In the genomic region with DNA sequence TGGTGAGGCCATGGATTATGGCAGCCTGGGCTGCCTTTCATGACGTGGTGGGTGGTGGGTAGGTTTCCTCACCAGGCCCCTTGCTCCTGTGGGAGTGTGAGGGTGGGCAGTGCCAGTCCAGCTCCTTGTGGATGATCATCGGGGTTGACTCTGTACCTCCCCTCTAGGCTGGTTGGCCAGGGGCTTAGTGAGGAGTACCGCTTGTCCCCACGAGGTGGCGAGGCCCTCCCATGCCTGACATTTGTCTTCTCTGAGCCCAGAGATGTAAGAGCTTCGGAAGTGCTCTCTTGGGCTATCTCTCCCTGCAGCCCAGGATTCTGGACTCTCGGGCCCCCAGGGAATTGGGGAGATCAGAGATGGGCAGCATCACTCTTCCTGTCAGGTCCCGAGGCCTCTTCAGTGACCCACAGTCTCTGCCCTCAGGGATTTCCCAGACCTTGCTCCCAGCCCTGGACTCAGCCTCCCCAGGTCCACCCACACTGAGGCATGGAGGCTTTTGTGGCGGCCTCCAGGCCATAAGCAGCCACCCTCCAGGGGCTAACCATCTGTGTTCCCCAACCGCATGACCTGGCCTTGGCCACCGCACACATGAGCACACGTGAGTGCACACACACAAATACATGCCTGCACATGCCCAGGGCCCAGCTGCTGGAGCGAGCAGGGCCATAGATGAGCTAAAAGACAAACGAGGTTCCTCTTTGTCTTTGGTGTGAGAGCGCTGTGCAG, we compare ENCODE assay signal across 1 cellular context.
TF ChIP-seq lines count a peak whose summit lies in the region.

No MANE protein-coding gene starts in this region.

TF ChIP-seq in HepG2, 621 proteins besides CTCF, POLR2A, EP300 and RAD21 (continued from another document):
- TF ChIP-seq, protein P1, sequence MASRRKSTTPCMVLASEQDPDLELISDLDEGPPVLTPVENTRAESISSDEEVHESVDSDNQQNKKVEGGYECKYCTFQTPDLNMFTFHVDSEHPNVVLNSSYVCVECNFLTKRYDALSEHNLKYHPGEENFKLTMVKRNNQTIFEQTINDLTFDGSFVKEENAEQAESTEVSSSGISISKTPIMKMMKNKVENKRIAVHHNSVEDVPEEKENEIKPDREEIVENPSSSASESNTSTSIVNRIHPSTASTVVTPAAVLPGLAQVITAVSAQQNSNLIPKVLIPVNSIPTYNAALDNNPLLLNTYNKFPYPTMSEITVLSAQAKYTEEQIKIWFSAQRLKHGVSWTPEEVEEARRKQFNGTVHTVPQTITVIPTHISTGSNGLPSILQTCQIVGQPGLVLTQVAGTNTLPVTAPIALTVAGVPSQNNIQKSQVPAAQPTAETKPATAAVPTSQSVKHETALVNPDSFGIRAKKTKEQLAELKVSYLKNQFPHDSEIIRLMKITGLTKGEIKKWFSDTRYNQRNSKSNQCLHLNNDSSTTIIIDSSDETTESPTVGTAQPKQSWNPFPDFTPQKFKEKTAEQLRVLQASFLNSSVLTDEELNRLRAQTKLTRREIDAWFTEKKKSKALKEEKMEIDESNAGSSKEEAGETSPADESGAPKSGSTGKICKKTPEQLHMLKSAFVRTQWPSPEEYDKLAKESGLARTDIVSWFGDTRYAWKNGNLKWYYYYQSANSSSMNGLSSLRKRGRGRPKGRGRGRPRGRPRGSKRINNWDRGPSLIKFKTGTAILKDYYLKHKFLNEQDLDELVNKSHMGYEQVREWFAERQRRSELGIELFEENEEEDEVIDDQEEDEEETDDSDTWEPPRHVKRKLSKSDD (CRISPR knock-in tag; IDR thresholded peaks at IDR 0.05; ENCODE audit: low read depth): 0 out of 2 replicates have a peak, but pooled peaks have one; percentile 25
- peak; percentile 58; the same call in 1 of the 2 replicates for TF ChIP-seq ZSCAN21 (CRISPR knock-in tag; IDR thresholded peaks at IDR 0.05; ENCODE audit: borderline replicate concordance)
- peak; percentile 59; the same call in 1 of the 2 replicates for TF ChIP-seq ZNF501 (CRISPR knock-in tag; IDR thresholded peaks at IDR 0.05)
- TF ChIP-seq FOXM1 (CRISPR knock-in tag; IDR thresholded peaks at IDR 0.05): no peak
- 0 out of 2 replicates have a peak, but pooled peaks have one; percentile 56 for TF ChIP-seq KDM3A (CRISPR knock-in tag; IDR thresholded peaks at IDR 0.05; ENCODE audit: low read depth)
- TF ChIP-seq ETV5 (CRISPR knock-in tag; IDR thresholded peaks at IDR 0.05; ENCODE audit: borderline replicate concordance): 0 out of 2 replicates have a peak, but pooled peaks have one; percentile 5
- TF ChIP-seq SNAPC4 (CRISPR knock-in tag; IDR thresholded peaks at IDR 0.05): no peak
- no peak; the same call in 1 of the 2 replicates for TF ChIP-seq ZMYM3 (CRISPR knock-in tag; IDR thresholded peaks at IDR 0.05)
- TF ChIP-seq, protein P2, sequence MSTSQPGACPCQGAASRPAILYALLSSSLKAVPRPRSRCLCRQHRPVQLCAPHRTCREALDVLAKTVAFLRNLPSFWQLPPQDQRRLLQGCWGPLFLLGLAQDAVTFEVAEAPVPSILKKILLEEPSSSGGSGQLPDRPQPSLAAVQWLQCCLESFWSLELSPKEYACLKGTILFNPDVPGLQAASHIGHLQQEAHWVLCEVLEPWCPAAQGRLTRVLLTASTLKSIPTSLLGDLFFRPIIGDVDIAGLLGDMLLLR (CRISPR knock-in tag; IDR thresholded peaks at IDR 0.05): 0 out of 2 replicates have a peak, but pooled peaks have one; percentile 27
- TF ChIP-seq FOXC1 (CRISPR knock-in tag; IDR thresholded peaks at IDR 0.05; ENCODE audit: borderline replicate concordance): peak; percentile 25; the same call in 1 of the 2 replicates
- peak; percentile 51; the same call in 1 of the 2 replicates for TF ChIP-seq ZNF580 (CRISPR knock-in tag; IDR thresholded peaks at IDR 0.05; ENCODE audit: borderline replicate concordance, low read depth)
- peak; percentile 84; the same call in 1 of the 2 replicates for TF ChIP-seq ZNF740 (CRISPR knock-in tag; IDR thresholded peaks at IDR 0.05)
- TF ChIP-seq ZNF687 (CRISPR knock-in tag; IDR thresholded peaks at IDR 0.05): peak; percentile 38; the same call in 1 of the 2 replicates
- TF ChIP-seq TAF1 (CRISPR knock-in tag; IDR thresholded peaks at IDR 0.05): no peak
- no peak for TF ChIP-seq NFIB (CRISPR knock-in tag; IDR thresholded peaks at IDR 0.05; ENCODE audit: borderline replicate concordance)
- 0 out of 2 replicates have a peak, but pooled peaks have one; percentile 22 for TF ChIP-seq ZNF788 (CRISPR knock-in tag; IDR thresholded peaks at IDR 0.05; ENCODE audit: borderline replicate concordance)
- peak; percentile 46; the same call in 1 of the 2 replicates for TF ChIP-seq ZBTB7B (CRISPR knock-in tag; IDR thresholded peaks at IDR 0.05)
- 0 out of 2 replicates have a peak, but pooled peaks have one; percentile 30 for TF ChIP-seq PRDM15 (CRISPR knock-in tag; IDR thresholded peaks at IDR 0.05)
